Comparison of ENCODE assay signal across 9 cellular contexts in genomic region chr4:129113438-129113837, GRCh38.
"Had no signal": no experiment of that assay in that cellular context is flagged by ENCODE, and none has a peak within 500 bp of the region (broad histone marks: within the 10 kb centered on the region; RNA-seq: fewer than 3 reads in every experiment).

No MANE protein-coding gene starts in this region.

- H3K27ac ChIP-seq: HL-60, KMS-11 had no signal

- H3K4me3 Mint-ChIP-seq: IgD-negative memory B cell had no signal

- H3K4me1 Mint-ChIP-seq: IgD-negative memory B cell had no signal

- H3K4me3 ChIP-seq: K562 had no signal

- DNase-seq: IMR-90, KBM-7, KG1 had no signal

- H3K27ac Mint-ChIP-seq: IgD-negative memory B cell had no signal

- FAIRE-seq: HepG2, HTR-8/SVneo, K562 had no signal

- H3K27me3 Mint-ChIP-seq: IgD-negative memory B cell had no signal

- H3K4me2 ChIP-seq: KMS-11 had no signal

- H3K9me3 Mint-ChIP-seq: IgD-negative memory B cell had no signal

- ATAC-seq: HepG2 had no signal
